ENCODE assay signal across 10 cellular contexts in genomic region chr15:90836296-90836871, GRCh38. TPM values are rescaled to one million over a fixed set of nuclear protein-coding genes. Genes with fewer than 3 reads are reported as not detected.
DNase-seq lines count a peak whose midpoint lies in the region; ATAC-seq and TF ChIP-seq lines count a peak whose summit lies in the region.
"Had no signal": no experiment of that assay in that cellular context is flagged by ENCODE, and none has a peak within 500 bp of the region (broad histone marks: within the 10 kb centered on the region; RNA-seq: fewer than 3 reads in every experiment).

No MANE protein-coding gene starts in this region.

- peak overlapping the region in 1 of 10 donors; percentile 8 for H3K27ac ChIP-seq in heart right ventricle
- H3K27ac ChIP-seq: HL-60 had no signal

- no peak for TF ChIP-seq CTCF in heart right ventricle (IDR thresholded peaks at IDR 0.05)

- ATAC-seq in heart right ventricle (peak in 7 of 8 donors; percentile 35 to 82 (median 63)), GM19023 (IDR thresholded peaks at IDR 0.05; ENCODE audit: unreplicated experiment) (no peak), GM19395 (IDR thresholded peaks at IDR 0.05; ENCODE audit: unreplicated experiment) (no peak), HG03097 (IDR thresholded peaks at IDR 0.05; ENCODE audit: low FRiP score, unreplicated experiment) (no peak)

- no peaks in the 10 kb centered on the region for H3K36me3 ChIP-seq in heart right ventricle

- H3K4me1 ChIP-seq in heart right ventricle: peaks cover 0 to 62% (median 0%) of the 10 kb centered on the region in 9 donors

- intact Hi-C loops in heart right ventricle (cut with DNase I): no loop called here

- H3K4me3 ChIP-seq in heart right ventricle: no peak overlapping the region

- no peaks in the 10 kb centered on the region for H3K27me3 ChIP-seq in heart right ventricle

- WGBS in heart right ventricle, 2 donors: 55 to 75% methylated on average over 7 of the region's 7 CpGs

- DNase-seq in AG08395 (ENCODE audit: low spot score): peak; percentile 70
- peak; percentile 69 for DNase-seq in GM03348 (ENCODE audit: low spot score)
- DNase-seq in SW480 (ENCODE audit: low spot score): peak; percentile 70
- peak in 1 of 2 donors; percentile 45 for DNase-seq in heart right ventricle
- no peak for DNase-seq in retina
- DNase-seq: activated CD8-positive, alpha-beta memory T cell treated with anti-CD3 and anti-CD28 coated beads, Interleukin-2, amount 50 U/mL, for 4 hours had no signal

- H3K9me3 ChIP-seq in heart right ventricle: no peaks in the 10 kb centered on the region

RNA-seq across cellular contexts. Expression of gene FURIN, which starts 32.0 kb away (rescaled TPM):
- total RNA-seq in heart right ventricle: 10 to 100 TPM; 35.1 to 82.5 (median 40.9) TPM
- 10 to 100 TPM; 29.5 to 77.1 TPM for polyA plus RNA-seq in heart right ventricle

RNA-seq across cellular contexts. Expression of gene FES, which starts 47.9 kb away (rescaled TPM):
- 10 to 100 TPM in 8 of 10 donors, 1 to 10 TPM in 2; 8.6 to 27.7 (median 11.5) TPM for total RNA-seq in heart right ventricle
- polyA plus RNA-seq in heart right ventricle: 10 to 100 TPM; 17.7 to 23.3 TPM

Comparison
In these comparisons a context has a peak if more than half of its experiments do, and no peak if none do; other contexts are left out.
1. ATAC-seq: peak in heart right ventricle (7 of 8); none in GM19023 (single experiment), GM19395 (single experiment) and HG03097 (single experiment).